2 cellular contexts compared by ENCODE assay signal in the genomic region with DNA sequence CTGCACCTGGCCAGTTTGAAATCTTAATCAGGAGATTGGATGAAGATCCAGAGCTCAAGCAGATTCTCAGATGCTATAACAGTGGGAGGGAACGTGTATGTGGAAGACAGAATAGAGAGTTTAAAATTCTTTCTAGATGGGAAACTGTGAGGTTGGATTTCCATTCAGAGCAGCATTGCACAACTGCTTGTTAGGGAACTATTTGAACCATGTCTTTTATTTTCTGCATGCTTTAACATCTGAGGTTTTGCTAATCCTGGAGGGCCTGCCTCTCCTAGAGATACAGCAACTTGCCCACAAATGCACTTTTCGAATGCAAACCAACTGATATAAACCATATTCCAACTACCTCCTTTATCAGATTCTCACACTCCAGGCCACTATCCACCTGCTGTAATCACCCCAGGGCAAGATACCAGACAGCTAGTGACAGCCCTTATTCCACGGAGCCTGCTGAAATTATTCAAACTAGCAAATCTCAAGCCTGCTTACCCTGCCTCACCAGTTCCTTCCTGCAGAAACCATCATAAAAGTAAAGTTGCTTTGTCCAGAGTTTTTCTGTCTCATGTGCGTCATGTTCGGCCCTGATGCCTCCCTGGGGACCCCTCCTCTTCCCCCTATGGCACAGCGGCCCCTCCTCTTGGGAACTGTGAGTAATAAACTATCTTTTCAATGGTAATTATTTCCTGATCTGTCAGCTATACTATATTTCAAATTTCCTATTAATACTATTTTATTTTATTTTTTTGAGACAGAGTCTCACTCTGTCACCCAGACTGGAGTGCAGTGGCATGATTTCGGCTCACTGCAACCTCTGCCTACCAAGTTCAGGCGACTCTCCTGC.
TF ChIP-seq lines count a peak whose summit lies in the region.

No MANE protein-coding gene starts in this region.

TF ChIP-seq in SK-N-SH, 30 proteins besides CTCF, POLR2A, EP300 and RAD21:
- TF ChIP-seq, protein P1, sequence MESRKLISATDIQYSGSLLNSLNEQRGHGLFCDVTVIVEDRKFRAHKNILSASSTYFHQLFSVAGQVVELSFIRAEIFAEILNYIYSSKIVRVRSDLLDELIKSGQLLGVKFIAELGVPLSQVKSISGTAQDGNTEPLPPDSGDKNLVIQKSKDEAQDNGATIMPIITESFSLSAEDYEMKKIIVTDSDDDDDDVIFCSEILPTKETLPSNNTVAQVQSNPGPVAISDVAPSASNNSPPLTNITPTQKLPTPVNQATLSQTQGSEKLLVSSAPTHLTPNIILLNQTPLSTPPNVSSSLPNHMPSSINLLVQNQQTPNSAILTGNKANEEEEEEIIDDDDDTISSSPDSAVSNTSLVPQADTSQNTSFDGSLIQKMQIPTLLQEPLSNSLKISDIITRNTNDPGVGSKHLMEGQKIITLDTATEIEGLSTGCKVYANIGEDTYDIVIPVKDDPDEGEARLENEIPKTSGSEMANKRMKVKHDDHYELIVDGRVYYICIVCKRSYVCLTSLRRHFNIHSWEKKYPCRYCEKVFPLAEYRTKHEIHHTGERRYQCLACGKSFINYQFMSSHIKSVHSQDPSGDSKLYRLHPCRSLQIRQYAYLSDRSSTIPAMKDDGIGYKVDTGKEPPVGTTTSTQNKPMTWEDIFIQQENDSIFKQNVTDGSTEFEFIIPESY (IDR thresholded peaks at IDR 0.05; ENCODE audit: borderline replicate concordance, low read depth): no peak
- peak; percentile 37; the same call in 1 of the 2 replicates for TF ChIP-seq GATA2 (CRISPR knock-in tag; IDR thresholded peaks at IDR 0.05)

TF ChIP-seq in SK-N-SH treated with all-trans-retinoic acid at 6 μM for 48 hours, 23 proteins besides CTCF, POLR2A, EP300 and RAD21 (continued from another document):
- TF ChIP-seq GLIS3 (CRISPR knock-in tag; IDR thresholded peaks at IDR 0.05) (no peak), OSR1 (CRISPR knock-in tag; IDR thresholded peaks at IDR 0.05) (no peak), TCF4 (CRISPR knock-in tag; IDR thresholded peaks at IDR 0.05; ENCODE audit: borderline replicate concordance) (no peak), ZNF70 (CRISPR knock-in tag; IDR thresholded peaks at IDR 0.05) (no peak), ARNTL (CRISPR knock-in tag; IDR thresholded peaks at IDR 0.05; ENCODE audit: borderline replicate concordance, low read depth) (no peak), CSDC2 (CRISPR knock-in tag; IDR thresholded peaks at IDR 0.05) (no peak), ZNF565 (CRISPR knock-in tag; conservative IDR thresholded peaks at IDR 0.05; ENCODE audit: low read depth) (no peak), ZC3H10 (CRISPR knock-in tag; IDR thresholded peaks at IDR 0.05) (no peak), ZFP30 (CRISPR knock-in tag; IDR thresholded peaks at IDR 0.05) (no peak), ZNF8 (CRISPR knock-in tag; IDR thresholded peaks at IDR 0.05) (no peak), RARB (CRISPR knock-in tag; IDR thresholded peaks at IDR 0.05) (no peak), BACH2 (CRISPR knock-in tag; IDR thresholded peaks at IDR 0.05; ENCODE audit: borderline replicate concordance) (no peak), TOX (CRISPR knock-in tag; IDR thresholded peaks at IDR 0.05; ENCODE audit: borderline replicate concordance) (no peak), PPARA (CRISPR knock-in tag; IDR thresholded peaks at IDR 0.05; ENCODE audit: borderline replicate concordance) (no peak), SNAI2 (CRISPR knock-in tag; IDR thresholded peaks at IDR 0.05) (no peak), ESRRG (CRISPR knock-in tag; IDR thresholded peaks at IDR 0.05) (no peak)
- TF ChIP-seq, protein P2, sequence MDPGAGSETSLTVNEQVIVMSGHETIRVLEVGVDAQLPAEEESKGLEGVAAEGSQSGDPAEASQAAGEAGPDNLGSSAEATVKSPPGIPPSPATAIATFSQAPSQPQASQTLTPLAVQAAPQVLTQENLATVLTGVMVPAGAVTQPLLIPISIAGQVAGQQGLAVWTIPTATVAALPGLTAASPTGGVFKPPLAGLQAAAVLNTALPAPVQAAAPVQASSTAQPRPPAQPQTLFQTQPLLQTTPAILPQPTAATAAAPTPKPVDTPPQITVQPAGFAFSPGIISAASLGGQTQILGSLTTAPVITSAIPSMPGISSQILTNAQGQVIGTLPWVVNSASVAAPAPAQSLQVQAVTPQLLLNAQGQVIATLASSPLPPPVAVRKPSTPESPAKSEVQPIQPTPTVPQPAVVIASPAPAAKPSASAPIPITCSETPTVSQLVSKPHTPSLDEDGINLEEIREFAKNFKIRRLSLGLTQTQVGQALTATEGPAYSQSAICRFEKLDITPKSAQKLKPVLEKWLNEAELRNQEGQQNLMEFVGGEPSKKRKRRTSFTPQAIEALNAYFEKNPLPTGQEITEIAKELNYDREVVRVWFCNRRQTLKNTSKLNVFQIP (CRISPR knock-in tag; IDR thresholded peaks at IDR 0.05; ENCODE audit: borderline replicate concordance, low read depth): no peak
